Comparison of ENCODE assay signal across 8 cellular contexts in genomic region chr16:88804552-88805339, GRCh38.
DNase-seq lines count a peak whose midpoint lies in the region; ATAC-seq and TF ChIP-seq lines count a peak whose summit lies in the region.

No MANE protein-coding gene starts in this region.

- H3K4me1 Mint-ChIP-seq in nephron progenitor cell = no peaks in the 10 kb centered on the region

- H3K27me3 Mint-ChIP-seq in nephron progenitor cell (ENCODE audit: low read depth, poor library complexity) = no peaks in the 10 kb centered on the region

- peak overlapping the region; percentile 78 for H3K4me3 Mint-ChIP-seq in nephron progenitor cell

- ATAC-seq in HG03378 (IDR thresholded peaks at IDR 0.05; ENCODE audit: unreplicated experiment) = no peak
- ATAC-seq in HG03469 (IDR thresholded peaks at IDR 0.05; ENCODE audit: unreplicated experiment) = no peak

- DNase-seq in activated CD4-positive, alpha-beta T cell treated with anti-CD3 and anti-CD28 coated beads for 48 hours = peak; percentile 71
- DNase-seq in activated CD4-positive, alpha-beta T cell treated with anti-CD3 and anti-CD28 coated beads for 4 hours = no peak
- DNase-seq in NCI-H526 treated with DMSO at 0.1 percent for 48 hours (lab: John Stamatoyannopoulos, UW) (peak; percentile 26), cardiac fibroblast (ENCODE audit: low read depth in 2 of 2) (no peak), nephron progenitor cell (no peak), HPDE6-E6E7 (ENCODE audit: extremely low spot score) (no peak)

- H3K27ac Mint-ChIP-seq in nephron progenitor cell = no peak overlapping the region

- peak overlapping the region; percentile 35 to 64 for H3K4me3 ChIP-seq in cardiac fibroblast (replicated peaks in 1 of 2; ENCODE audit: low read depth in 2 of 2, low read length in 2 of 2)

- peaks cover 5% of the 10 kb centered on the region for H3K36me3 Mint-ChIP-seq in nephron progenitor cell (ENCODE audit: low read depth)

- TF ChIP-seq CTCF in cardiac fibroblast (IDR thresholded peaks at IDR 0.05; ENCODE audit: low read depth, low read length) = no peak
- TF ChIP-seq CTCF in nephron progenitor cell (IDR thresholded peaks at IDR 0.05) = no peak

- no peaks in the 10 kb centered on the region for H3K9me3 Mint-ChIP-seq in nephron progenitor cell

Comparison
In these comparisons a context has a peak if more than half of its experiments do, and no peak if none do; other contexts are left out.
1. DNase-seq: peak in activated CD4-positive, alpha-beta T cell treated with anti-CD3 and anti-CD28 coated beads for 48 hours (single experiment) and NCI-H526 treated with DMSO at 0.1 percent for 48 hours (single experiment); none in activated CD4-positive, alpha-beta T cell treated with anti-CD3 and anti-CD28 coated beads for 4 hours (0 of 2), cardiac fibroblast (0 of 2), nephron progenitor cell (single experiment) and HPDE6-E6E7 (single experiment).